9 cellular contexts compared by ENCODE assay signal in the genomic region with DNA sequence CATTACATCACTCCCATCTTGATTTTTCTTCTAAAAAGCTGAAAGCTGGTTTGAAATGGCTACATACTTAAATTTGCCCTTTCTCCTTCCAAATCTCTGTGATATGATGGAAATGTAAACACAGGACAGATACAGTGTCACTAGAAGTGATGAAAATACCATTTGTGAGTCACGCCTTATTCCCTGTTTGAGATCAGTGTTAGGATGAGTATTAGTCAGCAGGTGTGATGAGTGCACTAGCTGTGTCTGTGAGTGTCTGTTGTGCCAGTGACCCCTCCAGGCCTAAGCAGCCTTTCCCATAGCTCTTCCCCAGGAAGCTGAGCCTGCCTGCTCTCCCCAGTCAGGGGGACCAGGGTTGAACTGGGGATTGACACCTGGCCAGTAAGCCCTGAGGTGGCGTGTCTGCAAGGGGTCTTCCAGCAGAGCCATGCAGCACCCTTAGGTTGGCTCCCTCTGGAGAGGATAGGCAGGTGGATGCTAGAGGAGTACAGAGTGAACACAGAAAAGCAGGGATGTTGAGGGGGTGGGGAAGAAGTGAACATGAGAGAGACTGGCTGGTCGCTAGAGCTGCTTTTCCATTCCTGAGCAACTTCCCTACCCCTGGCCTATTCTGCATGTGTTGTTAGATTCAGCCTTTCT.
DNase-seq lines count a peak whose midpoint lies in the region; ATAC-seq and TF ChIP-seq lines count a peak whose summit lies in the region.
"Had no signal": no experiment of that assay in that cellular context is flagged by ENCODE, and none has a peak within 500 bp of the region (broad histone marks: within the 10 kb centered on the region; RNA-seq: fewer than 3 reads in every experiment).

No MANE protein-coding gene starts in this region.

- no peaks in the 10 kb centered on the region for H3K79me2 ChIP-seq in mammary epithelial cell (ENCODE audit: insufficient read depth, low read length)

- no peaks in the 10 kb centered on the region for H3K4me1 ChIP-seq in mammary epithelial cell (ENCODE audit: insufficient read depth, low read length)

- no peak overlapping the region for H3K4me3 ChIP-seq in mammary epithelial cell (replicated peaks in 1 of 3; ENCODE audit: insufficient read depth in 1 of 3, low read depth in 2 of 3, low read length in 3 of 3)

- no peaks in the 10 kb centered on the region for H3K27me3 ChIP-seq in mammary epithelial cell (ENCODE audit: insufficient read depth, low read length)

- no peak for TF ChIP-seq POLR2A in erythroblast (IDR thresholded peaks at IDR 0.05; ENCODE audit: low read length)

- intact Hi-C loops in mammary epithelial cell (cut with micrococcal nuclease), result no loop called here

- H3K27ac ChIP-seq in mammary epithelial cell (ENCODE audit: insufficient read depth, low read depth, low read length), result no peak overlapping the region

- dilution Hi-C loops in mammary epithelial cell (cut with HindIII; ENCODE audit: low sequenced_read_pairs), result no loop called here

- no peaks in the 10 kb centered on the region for H3K36me3 ChIP-seq in mammary epithelial cell (ENCODE audit: insufficient read depth, low read length)

- no peak for TF ChIP-seq CTCF in mammary epithelial cell (conservative IDR thresholded peaks at IDR 0.05 in 1 of 2, IDR thresholded peaks at IDR 0.05 in 1 of 2; ENCODE audit: extremely low read depth in 1 of 2, insufficient read depth in 1 of 2, low read depth in 1 of 2, low read length in 2 of 2)

- DNase-seq in A172 (ENCODE audit: low spot score) (peak; percentile 31), mammary epithelial cell (peak; percentile 55), erythroblast (lab: John Stamatoyannopoulos, UW) (no peak), COR-L47 (lab: John Stamatoyannopoulos, UW) (no peak), NCI-H1092 (lab: John Stamatoyannopoulos, UW) (no peak), NCI-H82 treated with DMSO at 0.1 percent for 48 hours (lab: John Stamatoyannopoulos, UW; ENCODE audit: unreplicated experiment) (no peak)

- H2AFZ ChIP-seq in mammary epithelial cell (ENCODE audit: low read depth, low read length), result no peak overlapping the region

- H3K4me2 ChIP-seq in mammary epithelial cell (ENCODE audit: insufficient read depth, low read depth, low read length), result no peak overlapping the region

- ATAC-seq in GM18868 (IDR thresholded peaks at IDR 0.05; ENCODE audit: unreplicated experiment) (peak; percentile 86), HG03039 (IDR thresholded peaks at IDR 0.05; ENCODE audit: unreplicated experiment) (peak; percentile 83)
- ATAC-seq: HepG2 had no signal

- WGBS in mammary epithelial cell (ENCODE audit: low coverage, missing lambda C conversion rate), result 100% methylated on average over 3 of the region's 3 CpGs

- in situ Hi-C loops in mammary epithelial cell (cut with MboI; ENCODE audit: low sequenced_read_pairs in 2 of 2), result loop anchor here in 1 of 2 donors (25.0 kb wide), 1 partner anchor 236 kb away; no protein-coding TSS in a partner anchor

- CTCF ChIA-PET in mammary epithelial cell (lab: Charles Lee; ENCODE audit: low non-redundant PET), result no interaction called here

- BruUV-seq in mammary epithelial cell (replicated peaks; lab: Mats Ljungman, UMichigan), result no TSS peak

- no peak overlapping the region for H3K9ac ChIP-seq in mammary epithelial cell (ENCODE audit: insufficient read depth, low read length)

- H4K20me1 ChIP-seq in mammary epithelial cell (ENCODE audit: insufficient read depth, low read length), result no peaks in the 10 kb centered on the region

- H3K9me3 ChIP-seq in mammary epithelial cell (replicated peaks; ENCODE audit: insufficient read depth, low read length), result no peaks in the 10 kb centered on the region

Comparison
In these comparisons a context has a peak if more than half of its experiments do, and no peak if none do; other contexts are left out.
1. DNase-seq: peak in A172 (single experiment) and mammary epithelial cell (single experiment); none in erythroblast (0 of 2), COR-L47 (single experiment), NCI-H1092 (single experiment) and NCI-H82 treated with DMSO at 0.1 percent for 48 hours (single experiment).